ENCODE assay signal across 17 cellular contexts in the genomic region with DNA sequence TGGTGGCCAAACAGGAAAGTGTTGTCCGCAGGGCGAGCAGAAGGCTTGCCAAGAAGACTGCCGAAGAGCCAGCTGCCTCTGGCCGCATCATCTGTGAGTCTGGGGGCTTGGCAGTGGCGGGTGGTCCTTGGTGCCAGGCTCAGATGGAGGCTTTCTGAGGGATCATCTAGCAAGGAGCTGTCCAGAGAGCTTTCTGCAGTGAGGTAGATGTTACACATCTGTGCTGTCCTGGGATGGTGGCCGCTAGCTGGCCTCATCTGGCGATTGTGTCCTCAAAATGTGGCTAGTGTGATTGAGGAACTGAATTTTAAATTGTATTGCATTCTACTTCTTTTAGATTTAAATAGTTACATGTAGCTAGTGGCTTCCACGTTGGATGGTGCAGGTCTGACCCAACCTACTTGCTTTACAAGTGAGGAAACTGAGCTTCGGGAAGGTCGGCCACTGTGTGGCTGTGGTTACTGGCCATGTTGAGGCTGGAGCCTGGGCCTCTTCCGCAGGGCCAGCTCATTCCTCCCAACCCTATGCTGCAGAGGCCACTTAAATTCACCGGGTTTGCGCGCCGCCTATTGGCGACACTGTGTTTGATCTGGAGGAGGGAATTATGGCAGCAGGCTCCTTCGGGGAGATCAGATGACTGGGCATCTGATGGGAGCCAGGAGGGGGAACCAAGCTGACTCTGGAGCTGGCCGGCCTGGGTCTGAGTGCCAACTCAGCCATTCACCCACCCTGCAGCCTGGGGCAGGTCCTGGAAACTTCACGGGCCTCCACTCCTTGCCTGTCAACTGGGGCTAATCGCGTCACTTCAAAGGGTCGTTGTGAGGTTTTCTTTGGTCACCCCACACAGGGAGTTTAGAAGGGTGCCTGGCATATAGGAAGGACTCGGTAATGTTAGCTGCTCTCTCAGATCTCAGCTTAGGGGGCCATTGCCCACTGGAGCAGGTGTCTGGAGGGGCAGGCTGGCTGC. TPM values are rescaled to one million over a fixed set of nuclear protein-coding genes. Genes with fewer than 3 reads are reported as not detected.
"Had no signal": no experiment of that assay in that cellular context is flagged by ENCODE, and none has a peak within 500 bp of the region (broad histone marks: within the 10 kb centered on the region; RNA-seq: fewer than 3 reads in every experiment).

No MANE protein-coding gene starts in this region.

- DNase-seq: activated CD4-positive, alpha-beta T cell treated with anti-CD3 and anti-CD28 coated beads, Interleukin-2, amount 10 ng/mL, durations not matched to agents 7 days and 5 days; activated naive CD4-positive, alpha-beta T cell treated with anti-CD3 and anti-CD28 coated beads for 36 hours; left cardiac atrium; mucosa of descending colon; naive thymus-derived CD8-positive, alpha-beta T cell; SIG-M5; stimulated activated CD4-positive, alpha-beta T cell treated with anti-CD3 and anti-CD28 coated beads, Interleukin-12 subunit alpha, Interleukin-12 subunit beta, amount 100 ng/mL, for 4 hours; stimulated activated naive CD4-positive, alpha-beta T cell treated with Interleukin-2 at 50 U/mL for 16 hours; SW 1271; T-helper 9 cell had no signal

- ATAC-seq: left cardiac atrium; mucosa of descending colon; naive thymus-derived CD8-positive, alpha-beta T cell had no signal

- H3K27ac Mint-ChIP-seq: activated CD4-positive, alpha-beta T cell treated with anti-CD3 and anti-CD28 coated beads, Interleukin-2, amount 10 ng/mL, durations not matched to agents 7 days and 5 days; activated naive CD4-positive, alpha-beta T cell treated with anti-CD3 and anti-CD28 coated beads for 36 hours had no signal

- H3K4me3 Mint-ChIP-seq: activated CD4-positive, alpha-beta T cell treated with anti-CD3 and anti-CD28 coated beads, Interleukin-2, amount 10 ng/mL, durations not matched to agents 7 days and 5 days; activated naive CD4-positive, alpha-beta T cell treated with anti-CD3 and anti-CD28 coated beads for 36 hours; activated T-helper 1 cell treated with anti-CD3 and anti-CD28 coated beads, Interleukin-12 subunit alpha, Interleukin-12 subunit beta, Interleukin-2, Interleukin-4 antibody, amounts not matched to agents 30 ng/mL and 10 ng/mL and 1 ng/mL, durations not matched to agents 14 hours and 24 hours and 36 hours; naive thymus-derived CD8-positive, alpha-beta T cell had no signal

- H3K9me3 Mint-ChIP-seq: activated CD4-positive, alpha-beta T cell treated with anti-CD3 and anti-CD28 coated beads, Interleukin-2, amount 10 ng/mL, durations not matched to agents 7 days and 5 days; activated naive CD4-positive, alpha-beta T cell treated with anti-CD3 and anti-CD28 coated beads for 36 hours; activated T-helper 1 cell treated with anti-CD3 and anti-CD28 coated beads, Interleukin-12 subunit alpha, Interleukin-12 subunit beta, Interleukin-2, Interleukin-4 antibody, amounts not matched to agents 30 ng/mL and 10 ng/mL and 1 ng/mL, durations not matched to agents 14 hours and 24 hours and 36 hours; naive thymus-derived CD8-positive, alpha-beta T cell had no signal

- H3K27me3 Mint-ChIP-seq: activated CD4-positive, alpha-beta T cell treated with anti-CD3 and anti-CD28 coated beads, Interleukin-2, amount 10 ng/mL, durations not matched to agents 7 days and 5 days; naive thymus-derived CD8-positive, alpha-beta T cell had no signal

RNA-seq across cellular contexts. Expression of gene SCGB1D1, which starts 59.2 kb away (rescaled TPM):
- total RNA-seq: activated CD4-positive, alpha-beta T cell treated with anti-CD3 and anti-CD28 coated beads, Interleukin-2, amount 10 ng/mL, durations not matched to agents 7 days and 5 days; activated naive CD4-positive, alpha-beta T cell treated with anti-CD3 and anti-CD28 coated beads for 36 hours; activated T-helper 1 cell treated with anti-CD3 and anti-CD28 coated beads, Interleukin-12 subunit alpha, Interleukin-12 subunit beta, Interleukin-2, Interleukin-4 antibody, amounts not matched to agents 30 ng/mL and 10 ng/mL and 1 ng/mL, durations not matched to agents 14 hours and 24 hours and 36 hours; adrenal gland; dermis microvascular lymphatic vessel endothelial cell; left cardiac atrium; lung; mucosa of descending colon; naive thymus-derived CD8-positive, alpha-beta T cell; osteocyte; suprapubic skin; ureter had no signal
